In the genomic region with DNA sequence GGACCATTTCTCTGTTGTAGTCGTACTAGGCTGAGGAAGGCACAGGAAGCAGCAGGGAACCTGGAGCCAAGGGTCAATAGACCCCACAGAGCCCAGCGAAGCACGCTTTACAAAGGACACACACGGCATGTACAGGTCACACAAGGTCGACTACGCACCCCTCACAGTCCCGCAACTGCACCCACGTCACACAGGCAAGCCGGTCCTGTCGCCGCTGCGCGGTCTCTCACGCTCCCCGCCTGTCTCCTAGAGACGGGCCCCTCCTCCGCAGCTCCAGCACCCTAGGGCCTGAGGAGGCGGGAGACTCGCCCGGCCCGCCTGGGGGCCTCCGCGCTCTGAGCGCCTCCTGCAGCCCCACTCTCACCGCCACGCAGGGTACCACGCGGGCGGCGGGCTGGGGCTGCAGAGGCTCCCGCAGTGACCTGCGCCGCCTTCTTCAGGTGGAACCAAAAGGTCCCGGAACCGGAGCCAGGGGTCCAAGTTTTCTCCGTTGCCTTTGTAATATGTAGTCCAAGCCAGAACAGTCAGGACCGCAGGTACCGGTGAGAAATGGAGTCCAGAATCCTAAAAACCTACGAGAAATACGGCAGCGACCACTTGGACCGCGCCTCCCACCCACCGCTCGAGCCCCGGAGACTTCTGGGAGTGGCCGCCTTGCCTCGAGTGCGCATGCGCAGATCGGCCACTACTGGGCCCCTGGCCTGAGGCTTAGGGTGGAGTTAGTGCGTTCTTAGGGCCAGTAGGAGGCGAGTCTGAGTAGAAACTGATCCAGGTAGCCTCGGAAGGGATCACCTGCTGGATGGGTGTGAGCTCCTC, we compare ENCODE assay signal across 1 cellular context.
TF ChIP-seq lines count a peak whose summit lies in the region.

A gene (minus strand): TSS at position 651 of the 816 bp plus-strand sequence. CDS start 8,143 bp downstream, outside the sequence.

TF ChIP-seq in HEK293, 187 proteins besides CTCF, POLR2A, EP300 and RAD21 (continued from another document):
- TF ChIP-seq, protein P1, sequence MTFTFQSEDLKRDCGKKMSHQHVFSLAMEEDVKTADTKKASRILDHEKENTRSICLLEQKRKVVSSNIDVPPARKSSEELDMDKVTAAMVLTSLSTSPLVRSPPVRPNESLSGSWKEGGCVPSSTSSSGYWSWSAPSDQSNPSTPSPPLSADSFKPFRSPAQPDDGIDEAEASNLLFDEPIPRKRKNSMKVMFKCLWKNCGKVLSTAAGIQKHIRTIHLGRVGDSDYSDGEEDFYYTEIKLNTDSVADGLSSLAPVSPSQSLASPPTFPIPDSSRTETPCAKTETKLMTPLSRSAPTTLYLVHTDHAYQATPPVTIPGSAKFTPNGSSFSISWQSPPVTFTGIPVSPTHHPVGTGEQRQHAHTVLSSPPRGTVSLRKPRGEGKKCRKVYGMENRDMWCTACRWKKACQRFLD (tag by site-specific recombination; IDR thresholded peaks at IDR 0.05) = no peak
- TF ChIP-seq ZNF302 (tag by site-specific recombination; IDR thresholded peaks at IDR 0.05; ENCODE audit: low read depth) (no peak), ZSCAN30 (tag by site-specific recombination; IDR thresholded peaks at IDR 0.05) (peak; percentile 90), ZBTB48 (tag by site-specific recombination; IDR thresholded peaks at IDR 0.05) (peak; percentile 83), ZNF521 (tag by site-specific recombination; IDR thresholded peaks at IDR 0.05) (no peak), ZNF138 (tag by site-specific recombination; IDR thresholded peaks at IDR 0.05; ENCODE audit: borderline replicate concordance) (no peak), ZNF585B (tag by site-specific recombination; IDR thresholded peaks at IDR 0.05) (no peak)
- TF ChIP-seq, protein P2, sequence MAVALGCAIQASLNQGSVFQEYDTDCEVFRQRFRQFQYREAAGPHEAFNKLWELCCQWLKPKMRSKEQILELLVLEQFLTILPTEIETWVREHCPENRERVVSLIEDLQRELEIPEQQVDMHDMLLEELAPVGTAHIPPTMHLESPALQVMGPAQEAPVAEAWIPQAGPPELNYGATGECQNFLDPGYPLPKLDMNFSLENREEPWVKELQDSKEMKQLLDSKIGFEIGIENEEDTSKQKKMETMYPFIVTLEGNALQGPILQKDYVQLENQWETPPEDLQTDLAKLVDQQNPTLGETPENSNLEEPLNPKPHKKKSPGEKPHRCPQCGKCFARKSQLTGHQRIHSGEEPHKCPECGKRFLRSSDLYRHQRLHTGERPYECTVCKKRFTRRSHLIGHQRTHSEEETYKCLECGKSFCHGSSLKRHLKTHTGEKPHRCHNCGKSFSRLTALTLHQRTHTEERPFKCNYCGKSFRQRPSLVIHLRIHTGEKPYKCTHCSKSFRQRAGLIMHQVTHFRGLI (tag by site-specific recombination; IDR thresholded peaks at IDR 0.05) = no peak
- TF ChIP-seq, protein P3, sequence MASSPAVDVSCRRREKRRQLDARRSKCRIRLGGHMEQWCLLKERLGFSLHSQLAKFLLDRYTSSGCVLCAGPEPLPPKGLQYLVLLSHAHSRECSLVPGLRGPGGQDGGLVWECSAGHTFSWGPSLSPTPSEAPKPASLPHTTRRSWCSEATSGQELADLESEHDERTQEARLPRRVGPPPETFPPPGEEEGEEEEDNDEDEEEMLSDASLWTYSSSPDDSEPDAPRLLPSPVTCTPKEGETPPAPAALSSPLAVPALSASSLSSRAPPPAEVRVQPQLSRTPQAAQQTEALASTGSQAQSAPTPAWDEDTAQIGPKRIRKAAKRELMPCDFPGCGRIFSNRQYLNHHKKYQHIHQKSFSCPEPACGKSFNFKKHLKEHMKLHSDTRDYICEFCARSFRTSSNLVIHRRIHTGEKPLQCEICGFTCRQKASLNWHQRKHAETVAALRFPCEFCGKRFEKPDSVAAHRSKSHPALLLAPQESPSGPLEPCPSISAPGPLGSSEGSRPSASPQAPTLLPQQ (tag by site-specific recombination; IDR thresholded peaks at IDR 0.05) = peak; percentile 91
- TF ChIP-seq, protein P4, sequence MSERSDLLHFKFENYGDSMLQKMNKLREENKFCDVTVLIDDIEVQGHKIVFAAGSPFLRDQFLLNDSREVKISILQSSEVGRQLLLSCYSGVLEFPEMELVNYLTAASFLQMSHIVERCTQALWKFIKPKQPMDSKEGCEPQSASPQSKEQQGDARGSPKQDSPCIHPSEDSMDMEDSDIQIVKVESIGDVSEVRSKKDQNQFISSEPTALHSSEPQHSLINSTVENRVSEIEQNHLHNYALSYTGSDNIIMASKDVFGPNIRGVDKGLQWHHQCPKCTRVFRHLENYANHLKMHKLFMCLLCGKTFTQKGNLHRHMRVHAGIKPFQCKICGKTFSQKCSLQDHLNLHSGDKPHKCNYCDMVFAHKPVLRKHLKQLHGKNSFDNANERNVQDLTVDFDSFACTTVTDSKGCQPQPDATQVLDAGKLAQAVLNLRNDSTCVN (tag by site-specific recombination; optimal IDR thresholded peaks at IDR 0.05) = peak; percentile 65
- TF ChIP-seq, protein P5, sequence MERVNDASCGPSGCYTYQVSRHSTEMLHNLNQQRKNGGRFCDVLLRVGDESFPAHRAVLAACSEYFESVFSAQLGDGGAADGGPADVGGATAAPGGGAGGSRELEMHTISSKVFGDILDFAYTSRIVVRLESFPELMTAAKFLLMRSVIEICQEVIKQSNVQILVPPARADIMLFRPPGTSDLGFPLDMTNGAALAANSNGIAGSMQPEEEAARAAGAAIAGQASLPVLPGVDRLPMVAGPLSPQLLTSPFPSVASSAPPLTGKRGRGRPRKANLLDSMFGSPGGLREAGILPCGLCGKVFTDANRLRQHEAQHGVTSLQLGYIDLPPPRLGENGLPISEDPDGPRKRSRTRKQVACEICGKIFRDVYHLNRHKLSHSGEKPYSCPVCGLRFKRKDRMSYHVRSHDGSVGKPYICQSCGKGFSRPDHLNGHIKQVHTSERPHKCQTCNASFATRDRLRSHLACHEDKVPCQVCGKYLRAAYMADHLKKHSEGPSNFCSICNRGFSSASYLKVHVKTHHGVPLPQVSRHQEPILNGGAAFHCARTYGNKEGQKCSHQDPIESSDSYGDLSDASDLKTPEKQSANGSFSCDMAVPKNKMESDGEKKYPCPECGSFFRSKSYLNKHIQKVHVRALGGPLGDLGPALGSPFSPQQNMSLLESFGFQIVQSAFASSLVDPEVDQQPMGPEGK (tag by site-specific recombination; IDR thresholded peaks at IDR 0.05) = peak; percentile 92
